Comparison of ENCODE assay signal across 8 cellular contexts in genomic region chr9:5626727-5627634, GRCh38. TPM values are rescaled to one million over a fixed set of nuclear protein-coding genes. Genes with fewer than 3 reads are reported as not detected.
DNase-seq lines count a peak whose midpoint lies in the region; ATAC-seq and TF ChIP-seq lines count a peak whose summit lies in the region.

No MANE protein-coding gene starts in this region.

- H3K79me2 ChIP-seq in H9 (ENCODE audit: insufficient read depth, low read length): peaks cover 2% of the 10 kb centered on the region; the same call in 1 of the 2 replicates

- H4K20me1 ChIP-seq in H9 (ENCODE audit: control insufficient read depth, insufficient read depth, insufficient read length): no peaks in the 10 kb centered on the region

- H3K4ac ChIP-seq in H9 (ENCODE audit: low read depth, low read length): no peak overlapping the region

- no peak overlapping the region for H3K23ac ChIP-seq in H9 (ENCODE audit: insufficient read length, low read depth, low read length)

- H3K9me3 ChIP-seq in H9 (ENCODE audit: control insufficient read depth, low read depth, low read length): no peaks in the 10 kb centered on the region

- no peaks in the 10 kb centered on the region; a peak in 1 of 7 replicates for H3K36me3 Mint-ChIP-seq in H9 (ENCODE audit: insufficient read depth in 1 of 3, low read depth in 3 of 3)

- H3K18ac ChIP-seq in H9 (ENCODE audit: insufficient read length, low read depth, low read length): no peak overlapping the region

- H2BK5ac ChIP-seq in H9 (ENCODE audit: insufficient read length, low read length): no peak overlapping the region

- H3K4me2 ChIP-seq in H9 (ENCODE audit: insufficient read depth, insufficient read length, low read length): no peak overlapping the region

- DNase-seq in AG09309 (ENCODE audit: low read depth) (peak; percentile 60), NOMO-1 (lab: John Stamatoyannopoulos, UW; ENCODE audit: unreplicated experiment in 2 of 2) (peak; percentile 69 to 89), globus pallidus (ENCODE audit: low spot score) (peak; percentile 78), renal cortical epithelial cell (ENCODE audit: low read depth) (peak; percentile 79), H9 (no peak)
- DNase-seq in activated naive CD4-positive, alpha-beta T cell treated with Interleukin-2 at 50 U/mL for 16 hours: peak; percentile 37

- H4K91ac ChIP-seq in H9 (ENCODE audit: insufficient read length, low read depth, low read length): no peak overlapping the region

- H3K4me3 ChIP-seq in AG09309 (ENCODE audit: control insufficient read depth, low read depth, low read length): peak overlapping the region; percentile 7

- peak overlapping the region in 1 of 3 experiments; percentile 20; a peak in 1 of 7 replicates for H3K27ac Mint-ChIP-seq in H9

- no peak overlapping the region for H3T11ph ChIP-seq in H9 (ENCODE audit: low read length)

- no peak overlapping the region for H3K14ac ChIP-seq in H9 (ENCODE audit: insufficient read depth, low read length)

- H3K27ac ChIP-seq in H9 (ENCODE audit: insufficient read length, low read depth, low read length): no peak overlapping the region

- no peak overlapping the region for H2AFZ ChIP-seq in H9 (ENCODE audit: low read length)

- H2BK120ac ChIP-seq in H9 (ENCODE audit: low read depth, low read length, poor library complexity, severe bottlenecking): no peak overlapping the region

- no peaks in the 10 kb centered on the region for H3K9me3 Mint-ChIP-seq in H9

- no peak overlapping the region for H3K56ac ChIP-seq in H9 (ENCODE audit: insufficient read length, low read depth, low read length)

- peaks cover 11% of the 10 kb centered on the region for H3K23me2 ChIP-seq in H9 (ENCODE audit: insufficient read length, low read depth, low read length, poor library complexity, severe bottlenecking)

- no peak for TF ChIP-seq CTCF in AG09309 (IDR thresholded peaks at IDR 0.05; ENCODE audit: control insufficient read depth, insufficient read depth, low read depth, low read length, missing control alignments)
- TF ChIP-seq CTCF in H9 (conservative IDR thresholded peaks at IDR 0.05): no peak

- H3K27me3 ChIP-seq in H9 (ENCODE audit: insufficient read depth, low read length): no peaks in the 10 kb centered on the region

- WGBS in H9 (ENCODE audit: extremely low coverage, insufficient read length, low lambda C conversion rate): no CpG with 5 or more reads among the region's 5 CpGs

- peak; percentile 50 for ATAC-seq in GM18861 (IDR thresholded peaks at IDR 0.05; ENCODE audit: unreplicated experiment)
- ATAC-seq in HG03039 (IDR thresholded peaks at IDR 0.05; ENCODE audit: unreplicated experiment): peak; percentile 30

- H4K8ac ChIP-seq in H9 (replicated peaks; ENCODE audit: insufficient read length, low read depth, low read length): no peak overlapping the region

- H4K5ac ChIP-seq in H9 (ENCODE audit: insufficient read length, low read depth, low read length): no peak overlapping the region

- peak overlapping the region in 1 of 2 experiments; percentile 61; a peak in 3 of 5 replicates for H3K4me3 Mint-ChIP-seq in H9

- H3K4me1 Mint-ChIP-seq in H9: peaks cover 22% of the 10 kb centered on the region in 2 experiments

- no peak overlapping the region for H2BK20ac ChIP-seq in H9 (ENCODE audit: low read depth, low read length, poor library complexity, severe bottlenecking)

- H2BK15ac ChIP-seq in H9 (ENCODE audit: low read depth, low read length): no peak overlapping the region

- H3K4me1 ChIP-seq in H9 (ENCODE audit: insufficient read depth, low read length): no peaks in the 10 kb centered on the region

- H2BK12ac ChIP-seq in H9 (ENCODE audit: insufficient read length, low read depth, low read length): no peak overlapping the region

- no peaks in the 10 kb centered on the region for H3K27me3 Mint-ChIP-seq in H9 (ENCODE audit: low read depth)

- H3K79me1 ChIP-seq in H9 (ENCODE audit: insufficient read depth, low read depth, low read length, poor library complexity, severe bottlenecking): no peaks in the 10 kb centered on the region

- H2AK5ac ChIP-seq in H9 (ENCODE audit: insufficient read length, low read length): no peak overlapping the region

- H3K9ac ChIP-seq in H9 (ENCODE audit: extremely low read depth, insufficient read length, low read length): no peak overlapping the region

RNA-seq across cellular contexts. Expression of gene RIC1, which starts 1.9 kb away (rescaled TPM):
- 20.5 and 46.2 TPM in 2 replicates for total RNA-seq in renal cortical epithelial cell
- 13.7 and 13.8 TPM in 2 replicates for total RNA-seq in H9 (2021)
